ENCODE assay signal across 8 cellular contexts in the genomic region with DNA sequence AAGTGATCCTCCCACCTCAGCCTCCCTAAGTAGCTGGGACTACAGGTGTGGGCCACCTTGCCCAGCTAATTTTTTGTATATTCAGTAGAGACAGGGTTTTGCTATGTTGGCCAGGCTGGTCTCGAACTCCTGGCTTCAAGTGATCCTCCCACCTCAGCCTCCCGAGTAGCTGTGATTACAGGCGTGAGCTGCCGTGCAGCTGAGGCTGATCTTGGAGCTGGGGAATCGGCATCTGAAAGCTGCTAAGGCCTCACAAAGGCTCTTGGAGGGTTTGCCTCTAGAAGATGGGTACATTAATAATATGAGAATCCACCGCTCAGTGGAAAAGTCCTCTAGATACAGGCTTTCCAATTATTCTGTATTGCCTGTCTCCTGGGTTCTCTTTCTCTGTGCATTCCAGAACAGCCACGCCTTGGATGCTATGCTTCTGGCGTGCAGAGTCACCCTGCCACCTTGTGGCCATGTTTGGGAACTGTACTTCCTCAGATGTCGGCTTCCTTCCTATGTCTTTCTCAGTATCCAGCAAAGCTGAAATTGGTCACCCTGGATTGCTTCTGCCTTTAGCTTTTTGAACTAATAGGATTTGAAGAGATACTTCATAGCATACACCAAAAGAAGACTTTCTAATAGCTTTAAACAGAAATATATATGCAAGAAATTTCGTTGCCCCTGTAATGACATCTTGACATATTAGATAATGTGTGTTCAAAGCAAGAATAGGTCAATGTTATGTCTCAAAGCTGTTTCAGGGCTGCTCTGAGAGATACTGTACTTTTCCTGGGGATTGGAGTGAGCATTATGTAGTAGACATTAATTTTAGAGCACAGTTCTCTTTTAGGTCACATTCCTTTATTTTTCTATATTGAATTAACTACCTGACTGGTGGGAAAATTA. TPM values are rescaled to one million over a fixed set of nuclear protein-coding genes. Genes with fewer than 3 reads are reported as not detected.
A peak's percentile ranks its signal among the peaks of the same experiment; 100 is the strongest.
DNase-seq lines count a peak whose midpoint lies in the region; ATAC-seq and TF ChIP-seq lines count a peak whose summit lies in the region.

No MANE protein-coding gene starts in this region.

- no peak overlapping the region for H3K4me2 ChIP-seq in H9 (ENCODE audit: insufficient read depth, insufficient read length, low read length)
- no peak overlapping the region for H3K4me2 ChIP-seq in SK-N-SH

- H3K36me3 ChIP-seq in SK-N-SH (replicated peaks in 1 of 2; ENCODE audit: control insufficient read depth in 1 of 2, insufficient read depth in 2 of 2, low read length in 1 of 2) = no peaks in the 10 kb centered on the region
- no peaks in the 10 kb centered on the region for H3K36me3 ChIP-seq in prostate gland

- no peak overlapping the region for H3K4ac ChIP-seq in H9 (ENCODE audit: low read depth, low read length)

- H3K27ac Mint-ChIP-seq in H9 = no peak overlapping the region
- no peak overlapping the region for H3K27ac Mint-ChIP-seq in activated naive CD4-positive, alpha-beta T cell treated with anti-CD3 and anti-CD28 coated beads, Interleukin-2, amount 10 ng/mL, durations not matched to agents 7 days and 5 days

- H2BK120ac ChIP-seq in H9 (ENCODE audit: low read depth, low read length, poor library complexity, severe bottlenecking) = no peak overlapping the region

- no peaks in the 10 kb centered on the region for H3K79me1 ChIP-seq in H9 (ENCODE audit: insufficient read depth, low read depth, low read length, poor library complexity, severe bottlenecking)

- H2AFZ ChIP-seq in H9 (ENCODE audit: low read length) (no peak overlapping the region), SK-N-SH (ENCODE audit: low read depth) (no peak overlapping the region)

- no peak overlapping the region for H2BK12ac ChIP-seq in H9 (ENCODE audit: insufficient read length, low read depth, low read length)

- WGBS in H9 (ENCODE audit: extremely low coverage, insufficient read length, low lambda C conversion rate) = no CpG with 5 or more reads among the region's 10 CpGs
- WGBS in SK-N-SH (ENCODE audit: low lambda C conversion rate) = 32% methylated on average over 10 of the region's 10 CpGs
- 48% methylated on average over 10 of the region's 10 CpGs for WGBS in prostate gland

- H3K4me3 Mint-ChIP-seq in H9 = no peak overlapping the region
- H3K4me3 Mint-ChIP-seq in activated naive CD4-positive, alpha-beta T cell treated with anti-CD3 and anti-CD28 coated beads, Interleukin-2, amount 10 ng/mL, durations not matched to agents 7 days and 5 days = no peak overlapping the region

- H3K9ac ChIP-seq in H9 (ENCODE audit: extremely low read depth, insufficient read length, low read length) (no peak overlapping the region), SK-N-SH (no peak overlapping the region)

- intact Hi-C loops in head of caudate nucleus (cut with DNase I) = loop anchor here (5.0 kb wide), 1 partner anchor 375 kb away; no protein-coding TSS in a partner anchor
- intact Hi-C loops in prostate gland (cut with DNase I) = loop anchor here (1.0 to 10.0 kb wide), 2 partner anchors 376 to 533 kb away; no protein-coding TSS in a partner anchor

- no peak overlapping the region for H2BK5ac ChIP-seq in H9 (ENCODE audit: insufficient read length, low read length)

- DNase-seq in G401 (ENCODE audit: low spot score) (peak; percentile 93), H9 (peak; percentile 73), MV-4-11 (lab: John Stamatoyannopoulos, UW) (peak; percentile 59), SK-N-SH (peak; percentile 65), head of caudate nucleus (peak; percentile 62 to 94 (median 84)), prostate gland (ENCODE audit: low spot score) (peak; percentile 82)
- DNase-seq in activated naive CD4-positive, alpha-beta T cell treated with anti-CD3 and anti-CD28 coated beads, Interleukin-2, amount 10 ng/mL, durations not matched to agents 7 days and 5 days = peak; percentile 84

- no peak overlapping the region for H3K14ac ChIP-seq in H9 (ENCODE audit: insufficient read depth, low read length)

- H4K8ac ChIP-seq in H9 (replicated peaks; ENCODE audit: insufficient read length, low read depth, low read length) = no peak overlapping the region

- no peak overlapping the region for H2BK20ac ChIP-seq in H9 (ENCODE audit: low read depth, low read length, poor library complexity, severe bottlenecking)

- H3K79me2 ChIP-seq in H9 (ENCODE audit: insufficient read depth, low read length) (no peaks in the 10 kb centered on the region), SK-N-SH (ENCODE audit: insufficient read depth) (no peaks in the 10 kb centered on the region)

- no peaks in the 10 kb centered on the region for H3K27me3 ChIP-seq in H9 (ENCODE audit: insufficient read depth, low read length)
- no peaks in the 10 kb centered on the region for H3K27me3 ChIP-seq in SK-N-SH (ENCODE audit: insufficient read depth)
- no peaks in the 10 kb centered on the region for H3K27me3 ChIP-seq in prostate gland (replicated peaks; ENCODE audit: insufficient read depth)

- no peaks in the 10 kb centered on the region for H3K9me2 ChIP-seq in SK-N-SH

- H3F3A ChIP-seq in SK-N-SH (replicated peaks; ENCODE audit: insufficient read depth) = peaks cover 5% of the 10 kb centered on the region

- H3K56ac ChIP-seq in H9 (ENCODE audit: insufficient read length, low read depth, low read length) = no peak overlapping the region

- no peak overlapping the region for H3T11ph ChIP-seq in H9 (ENCODE audit: low read length)

- TF ChIP-seq POLR2A in prostate gland (IDR thresholded peaks at IDR 0.05) = no peak

- no peaks in the 10 kb centered on the region for H3K23me2 ChIP-seq in H9 (ENCODE audit: insufficient read length, low read depth, low read length, poor library complexity, severe bottlenecking)

- H3K27me3 Mint-ChIP-seq in H9 (ENCODE audit: low read depth) = no peaks in the 10 kb centered on the region
- peaks cover 7% of the 10 kb centered on the region for H3K27me3 Mint-ChIP-seq in activated naive CD4-positive, alpha-beta T cell treated with anti-CD3 and anti-CD28 coated beads, Interleukin-2, amount 10 ng/mL, durations not matched to agents 7 days and 5 days

- TF ChIP-seq CTCF in H9 (conservative IDR thresholded peaks at IDR 0.05) (peak; percentile 94), SK-N-SH (IDR thresholded peaks at IDR 0.05) (peak; percentile 93), prostate gland (IDR thresholded peaks at IDR 0.05) (peak; percentile 81 to 93 (median 92))

- H3K27ac ChIP-seq in H9 (ENCODE audit: insufficient read length, low read depth, low read length) = no peak overlapping the region
- H3K27ac ChIP-seq in SK-N-SH (ENCODE audit: low read depth in 2 of 2, low read length in 1 of 2) = no peak overlapping the region
- no peak overlapping the region for H3K27ac ChIP-seq in prostate gland

- no peak overlapping the region for H2AK5ac ChIP-seq in H9 (ENCODE audit: insufficient read length, low read length)

- POLR2A ChIA-PET in SK-N-SH (lab: Yijun Ruan, JAX) = interaction anchor here (0.5 to 0.6 kb wide), 3 partner anchors 375 to 1130 kb away, joined by 3 read pairs; no protein-coding TSS in a partner anchor

- no peak for TF ChIP-seq EP300 in SK-N-SH (IDR thresholded peaks at IDR 0.05; ENCODE audit: borderline replicate concordance in 1 of 2, low read depth in 1 of 2, low read length in 1 of 2)

- H3K23ac ChIP-seq in H9 (ENCODE audit: insufficient read length, low read depth, low read length) = no peak overlapping the region

- TF ChIP-seq RAD21 in SK-N-SH (IDR thresholded peaks at IDR 0.05; ENCODE audit: low read length) = peak; percentile 99

- no peaks in the 10 kb centered on the region for H3K36me3 Mint-ChIP-seq in H9 (ENCODE audit: insufficient read depth in 1 of 3, low read depth in 3 of 3)
- H3K36me3 Mint-ChIP-seq in activated naive CD4-positive, alpha-beta T cell treated with anti-CD3 and anti-CD28 coated beads, Interleukin-2, amount 10 ng/mL, durations not matched to agents 7 days and 5 days = no peaks in the 10 kb centered on the region

- H3K18ac ChIP-seq in H9 (ENCODE audit: insufficient read length, low read depth, low read length) = no peak overlapping the region

- no peak overlapping the region for H4K91ac ChIP-seq in H9 (ENCODE audit: insufficient read length, low read depth, low read length)

- H3K9me3 ChIP-seq in H9 (ENCODE audit: control insufficient read depth, low read depth, low read length) = no peaks in the 10 kb centered on the region
- no peaks in the 10 kb centered on the region for H3K9me3 ChIP-seq in SK-N-SH
- H3K9me3 ChIP-seq in prostate gland = no peaks in the 10 kb centered on the region

- peaks cover 2 to 4% of the 10 kb centered on the region in 2 experiments; a peak in 2 of 5 replicates for H3K9me3 Mint-ChIP-seq in H9
- no peaks in the 10 kb centered on the region for H3K9me3 Mint-ChIP-seq in activated naive CD4-positive, alpha-beta T cell treated with anti-CD3 and anti-CD28 coated beads, Interleukin-2, amount 10 ng/mL, durations not matched to agents 7 days and 5 days

- H3K4me3 ChIP-seq in SK-N-SH (ENCODE audit: low read depth in 2 of 2, low read length in 1 of 2) = no peak overlapping the region; a peak in 1 of 4 replicates
- H3K4me3 ChIP-seq in prostate gland = no peak overlapping the region

- in situ Hi-C loops in G401 (cut with HindIII; ENCODE audit: low sequenced_read_pairs) = no loop called here

- peaks cover 15 to 16% of the 10 kb centered on the region in 2 experiments for H3K4me1 Mint-ChIP-seq in H9
- peaks cover 8% of the 10 kb centered on the region for H3K4me1 Mint-ChIP-seq in activated naive CD4-positive, alpha-beta T cell treated with anti-CD3 and anti-CD28 coated beads, Interleukin-2, amount 10 ng/mL, durations not matched to agents 7 days and 5 days

- H3K4me1 ChIP-seq in H9 (ENCODE audit: insufficient read depth, low read length) (peaks cover 2% of the 10 kb centered on the region; the same call in 1 of the 2 replicates), SK-N-SH (ENCODE audit: control insufficient read depth in 1 of 2, insufficient read depth in 2 of 2, low read depth in 1 of 2, low read length in 1 of 2) (peaks cover 0 to 3% of the 10 kb centered on the region in 2 experiments; a peak in 3 of 4 replicates), prostate gland (replicated peaks) (no peaks in the 10 kb centered on the region)

- CTCF ChIA-PET in SK-N-SH (lab: Yijun Ruan, JAX) = interaction anchor here (0.6 to 6.5 kb wide), 100 partner anchors 8 to 1194 kb away, joined by 3 to 117 read pairs (median 4); partner anchors contain the start of genes SNAPC1 and SYT16
- CTCF ChIA-PET in activated naive CD4-positive, alpha-beta T cell treated with anti-CD3 and anti-CD28 coated beads, Interleukin-2, amount 10 ng/mL, durations not matched to agents 7 days and 5 days (lab: Charles Lee) = interaction anchor here (0.7 to 3.3 kb wide), 51 partner anchors 10 to 568 kb away, joined by 3 to 38 read pairs (median 5); partner anchors contain the start of genes SNAPC1 and TMEM30B

- H4K20me1 ChIP-seq in H9 (ENCODE audit: control insufficient read depth, insufficient read depth, insufficient read length) = no peaks in the 10 kb centered on the region
- H4K20me1 ChIP-seq in SK-N-SH (ENCODE audit: insufficient read depth) = no peaks in the 10 kb centered on the region

- ATAC-seq in HG03457 (IDR thresholded peaks at IDR 0.05; ENCODE audit: unreplicated experiment) = no peak

- H4K5ac ChIP-seq in H9 (ENCODE audit: insufficient read length, low read depth, low read length) = no peak overlapping the region

- H2BK15ac ChIP-seq in H9 (ENCODE audit: low read depth, low read length) = no peak overlapping the region

RNA-seq across cellular contexts. Expression of gene SYT16, which starts 25.1 kb away (rescaled TPM):
- total RNA-seq in G401 (2014; rRNA removed; shearing (Covaris generic)) = not detected in 2 replicates
- total RNA-seq in H9 (2021) (0.97 and 1.7 TPM in 2 replicates), prostate gland (1 to 10 TPM; 1.5 to 7.6 TPM)
- polyA plus RNA-seq in SK-N-SH (2012; rRNA removed) = 0.05 TPM in 2 replicates
- 0.01 and 0.03 TPM in 2 replicates for polyA plus RNA-seq in SK-N-SH (2012; cell fraction: cytosol; rRNA removed)
- 0.01 TPM in 2 replicates for polyA plus RNA-seq in SK-N-SH (2012; cell fraction: nucleus; rRNA removed)
